ENCODE assay signal across 14 cellular contexts in the genomic region with DNA sequence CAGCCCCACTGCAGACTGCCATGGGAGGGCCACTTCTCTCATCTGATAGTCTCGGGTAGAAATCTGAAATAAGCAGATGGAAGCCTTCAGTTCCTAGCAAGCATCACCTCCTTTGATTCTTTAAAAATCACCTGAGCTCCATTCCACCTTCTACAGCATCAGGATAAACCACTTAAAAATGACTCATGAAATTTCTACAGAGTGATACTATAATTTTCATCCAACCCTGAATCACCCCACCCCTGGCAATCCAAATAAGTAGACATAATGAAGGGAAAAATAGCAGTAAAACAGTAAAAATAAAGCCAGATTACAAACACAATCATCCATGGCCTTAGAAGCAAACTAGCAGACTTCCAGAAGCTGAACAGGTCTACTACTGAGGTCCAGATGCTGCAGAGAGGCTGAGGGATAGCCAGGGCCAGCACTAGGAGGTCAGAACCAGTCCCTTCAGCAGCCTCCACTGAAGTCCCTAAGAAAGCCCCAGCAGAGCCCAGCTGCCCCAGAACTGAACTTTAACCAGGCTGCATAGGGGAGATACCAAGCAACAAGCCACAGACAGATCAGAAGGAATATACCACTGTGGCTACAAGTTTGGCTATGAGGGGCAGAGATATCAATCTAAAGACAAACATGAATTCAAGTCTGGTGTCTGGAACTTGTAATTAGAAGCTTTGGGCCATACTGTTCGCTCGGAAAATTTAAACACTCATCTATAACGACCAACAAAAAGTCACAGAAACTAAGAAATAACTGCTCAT. TPM values are rescaled to one million over a fixed set of nuclear protein-coding genes. Genes with fewer than 3 reads are reported as not detected.
DNase-seq lines count a peak whose midpoint lies in the region; ATAC-seq and TF ChIP-seq lines count a peak whose summit lies in the region.
"Had no signal": no experiment of that assay in that cellular context is flagged by ENCODE, and none has a peak within 500 bp of the region (broad histone marks: within the 10 kb centered on the region; RNA-seq: fewer than 3 reads in every experiment).

No MANE protein-coding gene starts in this region.

- H3K18ac ChIP-seq in trophoblast cell (ENCODE audit: low read length) = no peak overlapping the region

- H2AFZ ChIP-seq in PC-3 (ENCODE audit: low read length) (no peak overlapping the region), trophoblast cell (ENCODE audit: insufficient read depth, low read length, poor library complexity) (no peak overlapping the region)

- H3K9me2 ChIP-seq in PC-3 (replicated peaks; ENCODE audit: low read length) = no peaks in the 10 kb centered on the region

- BruUV-seq in PC-3 (replicated peaks; lab: Mats Ljungman, UMichigan) = no TSS peak

- no peak overlapping the region for H4K12ac ChIP-seq in trophoblast cell (ENCODE audit: low read depth, low read length)

- CTCF ChIA-PET in PC-3 (lab: Charles Lee) = no interaction called here

- H2BK120ac ChIP-seq in trophoblast cell (ENCODE audit: insufficient read depth, low read length, poor library complexity) = no peak overlapping the region

- H3F3A ChIP-seq in PC-3 (ENCODE audit: low read length, unreplicated experiment) = no peaks in the 10 kb centered on the region

- 0 out of 2 replicates have a peak, but pooled peaks cover 3% of the 10 kb centered on the region for H4K20me1 ChIP-seq in PC-3 (ENCODE audit: low read length)

- H3K4ac ChIP-seq in trophoblast cell (ENCODE audit: low read depth, low read length) = no peak overlapping the region

- H3K23ac ChIP-seq in trophoblast cell (ENCODE audit: low read length) = no peak overlapping the region

- whole genome bisulfite sequencing in trophoblast cell (ENCODE audit: extremely low coverage, insufficient coverage, insufficient read length) = no CpG with 5 or more reads among the region's 4 CpGs

- no peak overlapping the region; the same call in 1 of the 2 replicates for H3K27ac ChIP-seq in PC-3 (ENCODE audit: low read length)
- peak overlapping the region; percentile 21 for H3K27ac ChIP-seq in trophoblast cell (ENCODE audit: low read depth, low read length)
- H3K27ac ChIP-seq: esophagus muscularis mucosa had no signal

- intact Hi-C loops in PC-3 (cut with micrococcal nuclease) = loop anchor here (2.0 kb wide), 1 partner anchor 25 kb away; no protein-coding TSS in a partner anchor

- H3K9me3 ChIP-seq in PC-3 (ENCODE audit: low read length) (no peaks in the 10 kb centered on the region), trophoblast cell (ENCODE audit: insufficient read depth, low read depth, low read length) (no peaks in the 10 kb centered on the region)
- H3K9me3 ChIP-seq: esophagus muscularis mucosa had no signal

- DNase-seq in NCI-H2227 treated with DMSO at 0.1 percent for 48 hours (lab: John Stamatoyannopoulos, UW) (peak; percentile 20), NCI-H2227 (lab: John Stamatoyannopoulos, UW; ENCODE audit: unreplicated experiment) (no peak), PC-3 (peak; percentile 48), trophoblast cell (no peak), AG08395 (ENCODE audit: low spot score) (no peak)
- DNase-seq: 8988T; activated effector memory CD4-positive, alpha-beta T cell treated with anti-CD3 and anti-CD28 coated beads, Interleukin-2, amount 50 U/mL, for 16 hours; T-cell had no signal

- no peaks in the 10 kb centered on the region; the same call in 1 of the 2 replicates for H3K36me3 ChIP-seq in PC-3 (ENCODE audit: low read depth, low read length)
- H3K36me3 ChIP-seq in trophoblast cell (ENCODE audit: control insufficient read depth in 1 of 2, insufficient read depth in 2 of 2, low read length in 2 of 2) = peaks cover under 1% of the 10 kb centered on the region in 2 experiments
- H3K36me3 ChIP-seq: esophagus muscularis mucosa had no signal

- H2AK5ac ChIP-seq in trophoblast cell (ENCODE audit: low read length) = no peak overlapping the region

- TF ChIP-seq CTCF in PC-3 (conservative IDR thresholded peaks at IDR 0.05; ENCODE audit: low read depth, low read length) = no peak

- H3K9ac ChIP-seq in PC-3 (ENCODE audit: low read length) (no peak overlapping the region), trophoblast cell (ENCODE audit: low read length) (no peak overlapping the region)

- no peak overlapping the region for H2BK12ac ChIP-seq in trophoblast cell (ENCODE audit: low read length)

- H3K79me1 ChIP-seq in trophoblast cell (ENCODE audit: low read length) = no peaks in the 10 kb centered on the region

- no peak overlapping the region for H4K8ac ChIP-seq in trophoblast cell (ENCODE audit: low read depth, low read length)

- H2BK5ac ChIP-seq in trophoblast cell (ENCODE audit: low read depth, low read length, poor library complexity) = no peak overlapping the region

- H4K91ac ChIP-seq in trophoblast cell (ENCODE audit: low read depth, low read length) = no peak overlapping the region

- H3K79me2 ChIP-seq in PC-3 (ENCODE audit: low read length) (peaks cover 6% of the 10 kb centered on the region; the same call in 1 of the 2 replicates), trophoblast cell (ENCODE audit: control insufficient read depth, insufficient read depth, low read length, poor library complexity) (no peaks in the 10 kb centered on the region)

- H3K14ac ChIP-seq in trophoblast cell (ENCODE audit: low read length) = no peak overlapping the region

- POLR2A ChIA-PET in PC-3 (lab: Charles Lee; ENCODE audit: unreplicated experiment) = interaction anchor here (0.6 kb wide), 1 partner anchor 55 kb away, joined by 3 read pairs; no protein-coding TSS in a partner anchor

- H3K4me1 ChIP-seq in PC-3 (ENCODE audit: insufficient read depth, low read length) (peaks cover 11% of the 10 kb centered on the region), trophoblast cell (ENCODE audit: control insufficient read depth in 1 of 2, insufficient read depth in 2 of 2, low read length in 2 of 2) (peaks cover 2 to 16% of the 10 kb centered on the region in 2 experiments)

- H3K4me2 ChIP-seq in PC-3 (ENCODE audit: low read length) = no peak overlapping the region
- no peak overlapping the region for H3K4me2 ChIP-seq in trophoblast cell (ENCODE audit: low read length)

- H3K27me3 ChIP-seq in PC-3 (ENCODE audit: low read length) (no peaks in the 10 kb centered on the region), trophoblast cell (ENCODE audit: insufficient read depth, low read length) (no peaks in the 10 kb centered on the region)
- H3K27me3 ChIP-seq: esophagus muscularis mucosa had no signal

- ATAC-seq in PC-3 = peak; percentile 77
- peak; percentile 60 for ATAC-seq in esophagus mucosa
- ATAC-seq in HG03378 (IDR thresholded peaks at IDR 0.05; ENCODE audit: unreplicated experiment) = no peak
- ATAC-seq in HG02678 (IDR thresholded peaks at IDR 0.05; ENCODE audit: unreplicated experiment) = no peak
- ATAC-seq: T-cell had no signal

- H3K4me3 ChIP-seq in PC-3 (ENCODE audit: low read length) (no peak overlapping the region), trophoblast cell (ENCODE audit: low read depth, low read length) (no peak overlapping the region)
- H3K4me3 ChIP-seq: esophagus muscularis mucosa, lung had no signal

RNA-seq across cellular contexts. Expression of gene RNU4ATAC, which starts 54.7 kb away (rescaled TPM):
- total RNA-seq in PC-3 (2014; rRNA removed) (not detected in 2 replicates), esophagus mucosa (not detected)
- polyA plus RNA-seq in trophoblast cell (2013) = not detected in 2 replicates
- total RNA-seq: esophagus muscularis mucosa, lung, osteocyte, T-cell had no signal
- polyA plus RNA-seq: lung had no signal

Comparison
In these comparisons a context has a peak if more than half of its experiments do, and no peak if none do; other contexts are left out.
1. DNase-seq: peak in NCI-H2227 treated with DMSO at 0.1 percent for 48 hours (single experiment) and PC-3 (single experiment); none in NCI-H2227 (single experiment), trophoblast cell (0 of 2) and AG08395 (single experiment).
2. ATAC-seq: peak in PC-3 (single experiment) and esophagus mucosa (single experiment); none in HG03378 (single experiment) and HG02678 (single experiment).